Comparison of ENCODE assay signal across 8 cellular contexts in the genomic region with DNA sequence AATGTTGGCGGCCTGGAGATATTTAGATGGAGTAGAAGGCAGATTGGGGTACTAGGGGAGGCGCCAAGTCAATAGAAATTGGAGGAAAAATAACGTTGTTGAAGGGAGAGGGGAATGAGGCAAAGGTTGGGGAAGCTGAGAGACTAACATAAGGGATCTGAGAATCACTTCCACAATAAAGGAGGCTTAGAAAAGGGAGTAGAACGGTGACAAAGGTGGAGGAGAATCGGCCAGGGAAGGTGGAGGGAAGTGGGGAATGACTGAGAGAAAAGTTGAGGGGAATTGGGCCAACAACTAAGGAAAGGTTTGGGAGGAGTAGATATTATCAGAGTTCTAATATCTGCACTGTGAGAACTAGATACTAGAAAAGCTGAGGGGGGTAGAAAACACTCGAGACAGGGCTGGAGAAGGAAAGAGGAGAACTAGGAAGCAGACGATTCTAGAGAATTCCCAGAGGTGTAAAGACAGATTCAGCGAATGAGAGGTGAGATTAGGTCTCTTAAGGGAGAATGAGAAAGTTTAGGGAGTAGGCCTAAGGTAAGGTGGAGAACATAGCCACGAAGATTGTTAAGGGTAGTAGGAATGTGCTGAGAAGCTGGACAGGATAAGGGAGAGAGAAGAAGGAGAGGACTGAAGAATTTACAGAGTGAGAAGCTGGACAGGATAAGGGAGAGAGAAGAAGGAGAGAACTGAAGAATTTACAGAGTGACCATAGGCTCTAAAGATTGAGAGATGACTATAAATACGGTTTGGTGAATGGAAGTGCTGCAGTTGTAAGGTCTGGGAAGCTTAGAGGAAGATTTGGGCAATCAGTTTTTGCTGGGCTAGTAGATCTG. TPM values are rescaled to one million over a fixed set of nuclear protein-coding genes. Genes with fewer than 3 reads are reported as not detected.
DNase-seq lines count a peak whose midpoint lies in the region; ATAC-seq, FAIRE-seq and TF ChIP-seq lines count a peak whose summit lies in the region.

No MANE protein-coding gene starts in this region.

- peaks cover 0 to 2% of the 10 kb centered on the region in 2 donors for H3K36me3 ChIP-seq in small intestine (ENCODE audit: control insufficient read depth in 2 of 2, insufficient read depth in 2 of 2, low read length in 2 of 2)

- ATAC-seq in GM18870 (IDR thresholded peaks at IDR 0.05; ENCODE audit: unreplicated experiment) (no peak), GM18868 (IDR thresholded peaks at IDR 0.05; ENCODE audit: unreplicated experiment) (no peak), GM21360 (IDR thresholded peaks at IDR 0.05; ENCODE audit: unreplicated experiment) (no peak)

- peaks cover 7 to 20% of the 10 kb centered on the region in 2 donors for H3K4me1 ChIP-seq in small intestine (ENCODE audit: control insufficient read depth in 2 of 2, insufficient read depth in 1 of 2, low read depth in 1 of 2, low read length in 1 of 2)

- no peaks in the 10 kb centered on the region for H3K27me3 ChIP-seq in small intestine (ENCODE audit: control insufficient read depth in 2 of 2, insufficient read depth in 2 of 2, low read length in 2 of 2)

- peak overlapping the region; percentile 84 to 96 for H3K27ac ChIP-seq in small intestine (ENCODE audit: low read depth in 1 of 2, low read length in 1 of 2)

- 6 to 13% (median 10%) methylated on average over 10 of the region's 10 CpGs for WGBS in small intestine, 3 donors

- H3K9me3 ChIP-seq in small intestine (ENCODE audit: control insufficient read depth, low read depth) = no peaks in the 10 kb centered on the region

- DNase-seq in SK-N-DZ (ENCODE audit: low spot score) (peak; percentile 6), glomerular visceral epithelial cell (ENCODE audit: extremely low spot score) (peak; percentile 8), small intestine (peak; percentile 22), NCI-H2081 treated with DMSO at 0.1 percent for 48 hours (lab: John Stamatoyannopoulos, UW) (no peak)

- H3K4me3 ChIP-seq in GM12875 (ENCODE audit: low read depth, low read length) (peak overlapping the region; percentile 69), small intestine (ENCODE audit: low read depth in 1 of 2, low read length in 2 of 2) (peak overlapping the region; percentile 62 to 94)

- no peak for TF ChIP-seq CTCF in GM12875 (IDR thresholded peaks at IDR 0.05; ENCODE audit: borderline replicate concordance, insufficient read depth, low read depth, low read length)

- no peak for FAIRE-seq in small intestine (lab: Jason Lieb, UNC)

RNA-seq across cellular contexts. Expression of a gene that starts 0.8 kb away (rescaled TPM):
- polyA plus RNA-seq in SK-N-DZ (2014; cell fraction: cytosol; rRNA removed) = 67.4 and 70.4 TPM in 2 replicates
- polyA plus RNA-seq in SK-N-DZ (2014; cell fraction: nucleus; rRNA removed) = 36.0 and 50.1 TPM in 2 replicates
- 10 to 100 TPM; 14.3 to 23.1 (median 17.0) TPM for polyA plus RNA-seq in small intestine

RNA-seq across cellular contexts. Expression of a gene that starts 1.0 kb away (rescaled TPM):
- polyA plus RNA-seq in SK-N-DZ (2014; cell fraction: cytosol; rRNA removed) = 14.2 and 16.3 TPM in 2 replicates
- 5.4 and 9.6 TPM in 2 replicates for polyA plus RNA-seq in SK-N-DZ (2014; cell fraction: nucleus; rRNA removed)
- 10 to 100 TPM in 1 of 3 donors, 1 to 10 TPM in 2; 3.8 to 10.8 (median 3.8) TPM for polyA plus RNA-seq in small intestine
